In the genomic region with DNA sequence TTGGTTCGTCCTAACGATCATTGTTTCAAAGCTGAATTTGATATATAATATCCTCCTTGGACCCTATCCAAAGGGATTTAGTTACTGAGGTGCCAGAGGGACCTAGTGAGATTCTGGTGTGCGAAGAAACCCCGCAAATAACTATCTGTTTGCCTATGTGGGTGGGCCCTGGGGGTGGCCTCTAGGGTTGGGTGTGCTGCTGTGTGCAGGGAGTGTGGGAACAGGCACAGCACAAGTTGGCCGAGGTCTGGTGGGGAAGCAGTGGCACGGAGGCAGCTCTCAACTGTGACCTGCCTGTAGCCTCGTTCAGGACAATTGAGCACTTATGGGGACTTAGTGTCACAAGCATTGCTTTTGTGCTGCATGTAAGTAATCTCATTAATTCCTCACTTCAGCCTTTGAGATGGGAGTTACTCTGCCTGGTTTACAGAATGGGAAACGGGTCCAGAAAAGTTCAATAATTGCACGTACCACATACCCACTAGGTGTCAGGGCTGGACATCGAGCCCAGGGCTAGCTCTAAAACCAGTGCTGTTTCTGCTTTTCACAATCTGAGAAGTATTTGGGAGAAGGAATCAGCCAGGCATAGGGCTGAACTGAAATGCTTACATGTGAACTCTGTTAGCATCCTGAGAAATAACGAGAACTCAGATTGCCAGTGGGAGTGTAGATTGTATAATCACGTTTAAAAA, we compare ENCODE assay signal across 1 cellular context.
A peak's percentile ranks its signal among the peaks of the same experiment; 100 is the strongest.
TF ChIP-seq lines count a peak whose summit lies in the region.

No MANE protein-coding gene starts in this region.

TF ChIP-seq in HepG2, 621 proteins besides CTCF, POLR2A, EP300 and RAD21:
- TF ChIP-seq, protein P1, sequence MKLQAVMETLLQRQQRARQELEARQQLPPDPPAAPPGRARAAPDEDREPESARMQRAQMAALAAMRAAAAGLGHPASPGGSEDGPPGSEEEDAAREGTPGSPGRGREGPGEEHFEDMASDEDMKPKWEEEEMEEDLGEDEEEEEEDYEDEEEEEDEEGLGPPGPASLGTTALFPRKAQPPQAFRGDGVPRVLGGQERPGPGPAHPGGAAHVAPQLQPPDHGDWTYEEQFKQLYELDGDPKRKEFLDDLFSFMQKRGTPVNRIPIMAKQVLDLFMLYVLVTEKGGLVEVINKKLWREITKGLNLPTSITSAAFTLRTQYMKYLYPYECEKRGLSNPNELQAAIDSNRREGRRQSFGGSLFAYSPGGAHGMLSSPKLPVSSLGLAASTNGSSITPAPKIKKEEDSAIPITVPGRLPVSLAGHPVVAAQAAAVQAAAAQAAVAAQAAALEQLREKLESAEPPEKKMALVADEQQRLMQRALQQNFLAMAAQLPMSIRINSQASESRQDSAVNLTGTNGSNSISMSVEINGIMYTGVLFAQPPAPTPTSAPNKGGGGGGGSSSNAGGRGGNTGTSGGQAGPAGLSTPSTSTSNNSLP (IDR thresholded peaks at IDR 0.05; ENCODE audit: low read depth, low read length), result no peak
- TF ChIP-seq STAG1 (CRISPR knock-in tag; IDR thresholded peaks at IDR 0.05), result peak; percentile 14; the same call in 1 of the 2 replicates
